ENCODE assay signal across 30 cellular contexts in the genomic region with DNA sequence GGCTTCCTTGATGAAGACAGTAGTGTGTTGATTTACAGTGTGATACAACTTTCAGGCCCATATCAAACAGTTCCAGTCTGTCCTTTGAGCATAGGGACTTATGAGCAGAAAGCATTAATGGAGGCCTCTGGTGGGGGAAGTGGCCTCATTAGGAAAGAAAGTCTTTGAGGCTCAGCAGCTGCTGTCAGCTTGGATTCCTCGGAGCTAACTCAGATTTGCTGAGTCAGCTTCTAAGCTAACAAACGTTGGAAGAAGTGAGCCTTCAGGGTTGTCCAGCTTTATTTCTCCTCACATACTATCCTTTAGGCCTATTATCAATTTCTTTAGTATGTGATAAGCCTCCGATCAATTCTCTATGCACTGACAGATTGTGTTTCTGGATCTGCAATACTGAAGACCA. TPM values are rescaled to one million over a fixed set of nuclear protein-coding genes. Genes with fewer than 3 reads are reported as not detected.
"Had no signal": no experiment of that assay in that cellular context is flagged by ENCODE, and none has a peak within 500 bp of the region (broad histone marks: within the 10 kb centered on the region; RNA-seq: fewer than 3 reads in every experiment).

No MANE protein-coding gene starts in this region.

- H3K9me3 ChIP-seq: adrenal gland, ascending aorta, gastroesophageal sphincter, lower lobe of right lung, thyroid gland, upper lobe of right lung had no signal

- H3K27ac Mint-ChIP-seq: activated B cell treated with CpG ODN at 0.5 μM for 24 hours; activated CD4-positive, alpha-beta T cell treated with anti-CD3 and anti-CD28 coated beads for 36 hours; activated naive CD4-positive, alpha-beta T cell treated with anti-CD3 and anti-CD28 coated beads, Interleukin-2, amount 50 U/mL, for 72 hours; activated T-cell treated with anti-CD3 and anti-CD28 coated beads, Interleukin-2, amount 50 U/mL, for 24 hours; activated T-helper 17 cell treated with anti-CD3 and anti-CD28 coated beads, Interleukin-2, amount 50 U/mL, for 72 hours; effector memory CD8-positive, alpha-beta T cell; naive thymus-derived CD8-positive, alpha-beta T cell; progenitor cell of endocrine pancreas; stimulated activated naive CD8-positive, alpha-beta T cell treated with anti-CD3 and anti-CD28 coated beads, Interleukin-15, Interleukin-2, amounts not matched to agents 100 ng/mL and 50 ng/mL, for 24 hours; T-helper 1 cell treated with Interleukin-12 subunit alpha and Interleukin-12 subunit beta and Interleukin-4 antibody, amounts not matched to agents 30 μg/mL and 1 μg/mL, for 36 hours had no signal

- H3K4me1 ChIP-seq: ascending aorta, gastroesophageal sphincter, lower lobe of right lung, thyroid gland, upper lobe of right lung had no signal

- H3K36me3 Mint-ChIP-seq: naive thymus-derived CD8-positive, alpha-beta T cell had no signal

- H3K9me3 Mint-ChIP-seq: activated B cell treated with CpG ODN at 0.5 μM for 24 hours; activated T-cell treated with anti-CD3 and anti-CD28 coated beads, Interleukin-2, amount 50 U/mL, for 24 hours; activated T-helper 17 cell treated with anti-CD3 and anti-CD28 coated beads, Interleukin-2, amount 50 U/mL, for 72 hours; effector memory CD8-positive, alpha-beta T cell; stimulated activated naive CD8-positive, alpha-beta T cell treated with anti-CD3 and anti-CD28 coated beads, Interleukin-15, Interleukin-2, amounts not matched to agents 100 ng/mL and 50 ng/mL, for 24 hours; T-helper 1 cell treated with Interleukin-12 subunit alpha and Interleukin-12 subunit beta and Interleukin-4 antibody, amounts not matched to agents 30 μg/mL and 1 μg/mL, for 36 hours had no signal

- H3K36me3 ChIP-seq: adrenal gland, ascending aorta, gastroesophageal sphincter, lower lobe of right lung, thyroid gland, upper lobe of right lung had no signal

- FAIRE-seq: colon, endothelial cell of umbilical vein, islet of Langerhans had no signal

- DNase-seq: activated B cell treated with CpG ODN at 0.5 μM for 24 hours; activated CD4-positive, alpha-beta T cell treated with anti-CD3 and anti-CD28 coated beads for 36 hours; activated CD4-positive, alpha-beta T cell treated with anti-CD3 and anti-CD28 coated beads, Interleukin-2, amount 50 U/mL, for 4 hours; activated CD8-positive, alpha-beta memory T cell treated with anti-CD3 and anti-CD28 coated beads for 24 hours; activated CD8-positive, alpha-beta memory T cell treated with anti-CD3 and anti-CD28 coated beads, Interleukin-2, amount 50 U/mL, for 4 hours; activated T-cell treated with anti-CD3 and anti-CD28 coated beads, Interleukin-2, amount 50 U/mL, for 24 hours; adrenal gland; central memory CD4-positive, alpha-beta T cell; effector memory CD8-positive, alpha-beta T cell; head of caudate nucleus; left cardiac atrium; lower lobe of right lung; naive thymus-derived CD8-positive, alpha-beta T cell; stimulated activated CD4-positive, alpha-beta T cell treated with anti-CD3 and anti-CD28 coated beads, Interleukin-12 subunit alpha, Interleukin-12 subunit beta, amount 100 ng/mL, for 4 hours; substantia nigra; T1000; thyroid gland; upper lobe of right lung had no signal

- H3K27me3 Mint-ChIP-seq: progenitor cell of endocrine pancreas had no signal

- H3K27me3 ChIP-seq: adrenal gland, ascending aorta, gastroesophageal sphincter, thyroid gland, upper lobe of right lung had no signal

- ATAC-seq: activated CD4-positive, alpha-beta T cell treated with anti-CD3 and anti-CD28 coated beads for 36 hours; activated naive CD4-positive, alpha-beta T cell treated with anti-CD3 and anti-CD28 coated beads, Interleukin-2, amount 50 U/mL, for 72 hours; activated T-helper 17 cell treated with anti-CD3 and anti-CD28 coated beads, Interleukin-2, amount 50 U/mL, for 72 hours; effector memory CD8-positive, alpha-beta T cell; esophagus mucosa; gastroesophageal sphincter; left cardiac atrium; lower lobe of right lung; naive thymus-derived CD8-positive, alpha-beta T cell; upper lobe of right lung had no signal

- H3K27ac ChIP-seq: adrenal gland, ascending aorta, gastroesophageal sphincter, lower lobe of right lung, thyroid gland, upper lobe of right lung had no signal

- H3K4me3 Mint-ChIP-seq: activated B cell treated with CpG ODN at 0.5 μM for 24 hours; activated CD4-positive, alpha-beta T cell treated with anti-CD3 and anti-CD28 coated beads for 36 hours; activated T-cell treated with anti-CD3 and anti-CD28 coated beads, Interleukin-2, amount 50 U/mL, for 24 hours; activated T-helper 17 cell treated with anti-CD3 and anti-CD28 coated beads, Interleukin-2, amount 50 U/mL, for 72 hours; effector memory CD8-positive, alpha-beta T cell; naive thymus-derived CD8-positive, alpha-beta T cell; stimulated activated naive CD8-positive, alpha-beta T cell treated with anti-CD3 and anti-CD28 coated beads, Interleukin-15, Interleukin-2, amounts not matched to agents 100 ng/mL and 50 ng/mL, for 24 hours; T-helper 1 cell treated with Interleukin-12 subunit alpha and Interleukin-12 subunit beta and Interleukin-4 antibody, amounts not matched to agents 30 μg/mL and 1 μg/mL, for 36 hours had no signal

- H3K4me3 ChIP-seq: adrenal gland, ascending aorta, gastroesophageal sphincter, lower lobe of right lung, thyroid gland, upper lobe of right lung had no signal

RNA-seq across cellular contexts. Expression of a gene that starts 15.9 kb away (rescaled TPM):
- total RNA-seq: activated B cell treated with CpG ODN at 0.5 μM for 24 hours; activated CD4-positive, alpha-beta T cell treated with anti-CD3 and anti-CD28 coated beads for 36 hours; activated naive CD4-positive, alpha-beta T cell treated with anti-CD3 and anti-CD28 coated beads, Interleukin-2, amount 50 U/mL, for 72 hours; activated T-helper 17 cell treated with anti-CD3 and anti-CD28 coated beads, Interleukin-2, amount 50 U/mL, for 72 hours; dermis microvascular lymphatic vessel endothelial cell; endothelial cell of umbilical vein; naive thymus-derived CD8-positive, alpha-beta T cell had no signal
- polyA plus RNA-seq: naive thymus-derived CD8-positive, alpha-beta T cell had no signal

RNA-seq across cellular contexts. Expression of a gene that starts 44.9 kb away (rescaled TPM):
- total RNA-seq: activated B cell treated with CpG ODN at 0.5 μM for 24 hours, ascending aorta, dermis microvascular lymphatic vessel endothelial cell, endothelial cell of umbilical vein, esophagus mucosa, upper lobe of right lung had no signal
- polyA plus RNA-seq: endothelial cell of umbilical vein had no signal
